18 cellular contexts compared by ENCODE assay signal in genomic region chr10:110103921-110104461, GRCh38.
A peak's percentile ranks its signal among the peaks of the same experiment; 100 is the strongest.
DNase-seq lines count a peak whose midpoint lies in the region; ATAC-seq and TF ChIP-seq lines count a peak whose summit lies in the region.
"Had no signal": no experiment of that assay in that cellular context is flagged by ENCODE, and none has a peak within 500 bp of the region (broad histone marks: within the 10 kb centered on the region; RNA-seq: fewer than 3 reads in every experiment).

No MANE protein-coding gene starts in this region.

- no peak overlapping the region for H2BK5ac ChIP-seq in IMR-90 (ENCODE audit: low read depth, low read length, poor library complexity, severe bottlenecking)

- H4K20me1 ChIP-seq in IMR-90 (ENCODE audit: insufficient read depth, low read length) (no peaks in the 10 kb centered on the region; the same call in 1 of the 2 replicates), hepatocyte (ENCODE audit: insufficient read depth, poor library complexity, severe bottlenecking) (peaks cover 6% of the 10 kb centered on the region), neural progenitor cell (ENCODE audit: low read depth) (peaks cover 10% of the 10 kb centered on the region)

- no peaks in the 10 kb centered on the region for H3K9me3 Mint-ChIP-seq in CD8-positive, alpha-beta memory T cell
- no peaks in the 10 kb centered on the region for H3K9me3 Mint-ChIP-seq in central memory CD8-positive, alpha-beta T cell
- H3K9me3 Mint-ChIP-seq in natural killer cell (no peaks in the 10 kb centered on the region), neural progenitor cell (no peaks in the 10 kb centered on the region)

- H3K4me3 Mint-ChIP-seq in CD8-positive, alpha-beta memory T cell: no peak overlapping the region
- H3K4me3 Mint-ChIP-seq in central memory CD8-positive, alpha-beta T cell: no peak overlapping the region
- H3K4me3 Mint-ChIP-seq in natural killer cell (no peak overlapping the region), neural progenitor cell (no peak overlapping the region)

- H2AK5ac ChIP-seq in IMR-90 (ENCODE audit: low read depth, low read length): no peak overlapping the region

- H4K5ac ChIP-seq in IMR-90 (ENCODE audit: low read depth, low read length): no peak overlapping the region

- H3K36me3 ChIP-seq in CD8-positive, alpha-beta memory T cell (ENCODE audit: insufficient read depth, low read length): peaks cover 3% of the 10 kb centered on the region
- peaks cover 11% of the 10 kb centered on the region; the same call in 1 of the 2 replicates for H3K36me3 ChIP-seq in IMR-90 (ENCODE audit: control insufficient read depth, insufficient read depth, low read length)
- no peaks in the 10 kb centered on the region for H3K36me3 ChIP-seq in hepatocyte (replicated peaks; ENCODE audit: insufficient read depth, low read depth)
- no peaks in the 10 kb centered on the region for H3K36me3 ChIP-seq in neural progenitor cell

- H4K91ac ChIP-seq in IMR-90 (ENCODE audit: insufficient read depth, low read depth, low read length): no peak overlapping the region

- H3K36me3 Mint-ChIP-seq in CD8-positive, alpha-beta memory T cell: peaks cover 0 to 67% (median 19%) of the 10 kb centered on the region in 3 donors
- H3K36me3 Mint-ChIP-seq in central memory CD8-positive, alpha-beta T cell (ENCODE audit: insufficient read depth): peaks cover 18% of the 10 kb centered on the region
- H3K36me3 Mint-ChIP-seq in natural killer cell (no peaks in the 10 kb centered on the region), neural progenitor cell (peaks cover 27% of the 10 kb centered on the region)

- intact Hi-C loops in IMR-90 (cut with micrococcal nuclease) (no loop called here), natural killer cell (cut with micrococcal nuclease) (loop anchor here (10.0 kb wide), 1 partner anchor 219 kb away; no protein-coding TSS in a partner anchor)

- no peak overlapping the region for H2AK9ac ChIP-seq in IMR-90 (replicated peaks; ENCODE audit: low read depth, low read length, poor library complexity)

- in situ Hi-C loops in IMR-90 (cut with MboI; ENCODE audit: low sequenced_read_pairs): no loop called here

- H3K9ac ChIP-seq in IMR-90 (ENCODE audit: low read depth, low read length) (no peak overlapping the region), neural progenitor cell (no peak overlapping the region)

- H4K8ac ChIP-seq in IMR-90 (ENCODE audit: low read depth in 2 of 2, low read length in 2 of 2): no peak overlapping the region

- no peak overlapping the region for H2BK15ac ChIP-seq in IMR-90 (ENCODE audit: low read depth, low read length)

- peak overlapping the region in 7 of 8 donors; percentile 3 to 94 (median 68) for H3K27ac Mint-ChIP-seq in CD8-positive, alpha-beta memory T cell
- H3K27ac Mint-ChIP-seq in central memory CD8-positive, alpha-beta T cell (ENCODE audit: low read depth): peak overlapping the region; percentile 29
- peak overlapping the region; percentile 18 to 41 for H3K27ac Mint-ChIP-seq in natural killer cell
- no peak overlapping the region for H3K27ac Mint-ChIP-seq in neural progenitor cell

- TF ChIP-seq CTCF in IMR-90 (conservative IDR thresholded peaks at IDR 0.05; ENCODE audit: low read depth, low read length) (no peak), natural killer cell (IDR thresholded peaks at IDR 0.05) (no peak), hepatocyte (IDR thresholded peaks at IDR 0.05; ENCODE audit: poor library complexity) (no peak), neural progenitor cell (IDR thresholded peaks at IDR 0.05) (no peak)

- H3K27me3 ChIP-seq in CD8-positive, alpha-beta memory T cell (ENCODE audit: insufficient read depth, low read length, poor library complexity, severe bottlenecking): no peaks in the 10 kb centered on the region
- H3K27me3 ChIP-seq in IMR-90 (ENCODE audit: control insufficient read depth, insufficient read depth, low read length) (no peaks in the 10 kb centered on the region), hepatocyte (no peaks in the 10 kb centered on the region), neural progenitor cell (no peaks in the 10 kb centered on the region)
- H3K27me3 ChIP-seq: ascending aorta, sigmoid colon, SJCRH30 had no signal

- H3K18ac ChIP-seq in IMR-90 (ENCODE audit: low read depth, low read length): no peak overlapping the region

- ATAC-seq in IMR-90 (ENCODE audit: low read depth) (no peak), natural killer cell (no peak), HG03439 (IDR thresholded peaks at IDR 0.05; ENCODE audit: unreplicated experiment) (no peak)
- ATAC-seq in central memory CD8-positive, alpha-beta T cell (replicated peaks; ENCODE audit: extremely low read depth, poor library complexity, severe bottlenecking): no peak
- ATAC-seq: mucosa of descending colon had no signal

- H3K79me1 ChIP-seq in IMR-90 (ENCODE audit: low read depth in 1 of 2, low read length in 2 of 2): peaks cover 10 to 34% of the 10 kb centered on the region in 2 experiments

- POLR2A ChIA-PET in CD8-positive, alpha-beta memory T cell (lab: Charles Lee): interaction anchor here (0.8 kb wide), 1 partner anchor 27 kb away, joined by 3 read pairs; no protein-coding TSS in a partner anchor
- POLR2A ChIA-PET in IMR-90 (lab: Charles Lee; ENCODE audit: unreplicated experiment): no interaction called here

- H3K4ac ChIP-seq in IMR-90 (ENCODE audit: low read depth, low read length): no peak overlapping the region

- H3K14ac ChIP-seq in IMR-90 (replicated peaks; ENCODE audit: low read depth, low read length): no peak overlapping the region

- H2AFZ ChIP-seq in IMR-90 (replicated peaks; ENCODE audit: low read length, poor library complexity) (no peak overlapping the region), hepatocyte (no peak overlapping the region), neural progenitor cell (replicated peaks) (no peak overlapping the region)

- H2BK120ac ChIP-seq in IMR-90 (ENCODE audit: low read depth, low read length): no peak overlapping the region

- peaks cover 11% of the 10 kb centered on the region for H3K4me1 ChIP-seq in CD8-positive, alpha-beta memory T cell (ENCODE audit: insufficient read depth, low read length)
- H3K4me1 ChIP-seq in IMR-90 (ENCODE audit: control insufficient read depth, insufficient read depth, low read length): no peaks in the 10 kb centered on the region
- no peaks in the 10 kb centered on the region for H3K4me1 ChIP-seq in hepatocyte (ENCODE audit: insufficient read depth)
- H3K4me1 ChIP-seq in neural progenitor cell: peaks cover 11% of the 10 kb centered on the region
- H3K4me1 ChIP-seq: sigmoid colon, SJCRH30 had no signal

- TF ChIP-seq POLR2A in IMR-90 (IDR thresholded peaks at IDR 0.05; ENCODE audit: low read depth, low read length): no peak

- H3K4me3 ChIP-seq in CD8-positive, alpha-beta memory T cell (ENCODE audit: low read length): no peak overlapping the region
- no peak overlapping the region for H3K4me3 ChIP-seq in IMR-90 (ENCODE audit: insufficient read depth, low read depth, low read length)
- H3K4me3 ChIP-seq in hepatocyte: no peak overlapping the region
- H3K4me3 ChIP-seq in neural progenitor cell: no peak overlapping the region
- H3K4me3 ChIP-seq: ascending aorta, mucosa of descending colon, sigmoid colon, SJCRH30 had no signal

- dilution Hi-C loops in IMR-90 (cut with HindIII; ENCODE audit: low sequenced_read_pairs, unreplicated experiment): no loop called here

- no peak overlapping the region for H3K23ac ChIP-seq in IMR-90 (ENCODE audit: low read depth, low read length)

- H3K4me2 ChIP-seq in IMR-90 (ENCODE audit: low read depth, low read length): no peak overlapping the region
- H3K4me2 ChIP-seq in hepatocyte: no peak overlapping the region
- no peak overlapping the region for H3K4me2 ChIP-seq in neural progenitor cell

- H3K9me3 ChIP-seq in CD8-positive, alpha-beta memory T cell (ENCODE audit: low read length): no peaks in the 10 kb centered on the region
- H3K9me3 ChIP-seq in IMR-90 (ENCODE audit: control insufficient read depth, insufficient read depth, low read length) (no peaks in the 10 kb centered on the region), hepatocyte (ENCODE audit: low read depth) (no peaks in the 10 kb centered on the region), neural progenitor cell (ENCODE audit: low read depth) (no peaks in the 10 kb centered on the region)
- H3K9me3 ChIP-seq: ascending aorta, mucosa of descending colon, sigmoid colon, SJCRH30 had no signal

- H3F3A ChIP-seq in neural progenitor cell (ENCODE audit: low read depth): peaks cover 3% of the 10 kb centered on the region

- H3K27me3 Mint-ChIP-seq in CD8-positive, alpha-beta memory T cell: no peaks in the 10 kb centered on the region
- no peaks in the 10 kb centered on the region for H3K27me3 Mint-ChIP-seq in central memory CD8-positive, alpha-beta T cell
- H3K27me3 Mint-ChIP-seq in natural killer cell (ENCODE audit: low read depth in 2 of 2): no peaks in the 10 kb centered on the region
- H3K27me3 Mint-ChIP-seq in neural progenitor cell (ENCODE audit: insufficient read depth, low read depth): no peaks in the 10 kb centered on the region

- CTCF ChIA-PET in CD8-positive, alpha-beta memory T cell (lab: Charles Lee): interaction anchor here (1.2 to 2.0 kb wide), 3 partner anchors 27 to 220 kb away, joined by 3 to 7 read pairs (median 3); partner anchors contain the start of gene ADD3
- CTCF ChIA-PET in IMR-90 (lab: Yijun Ruan, JAX): no interaction called here

- TF ChIP-seq RAD21 in IMR-90 (IDR thresholded peaks at IDR 0.05; ENCODE audit: low read length): no peak

- no peak overlapping the region for H3K27ac ChIP-seq in CD8-positive, alpha-beta memory T cell (ENCODE audit: low read depth, low read length)
- H3K27ac ChIP-seq in IMR-90 (ENCODE audit: insufficient read depth, low read length): no peak overlapping the region
- no peak overlapping the region for H3K27ac ChIP-seq in hepatocyte
- no peak overlapping the region for H3K27ac ChIP-seq in neural progenitor cell
- H3K27ac ChIP-seq: ascending aorta, sigmoid colon, SJCRH30 had no signal

- BruUV-seq in IMR-90 (replicated peaks; lab: Mats Ljungman, UMichigan): no TSS peak

- no peak overlapping the region for H2BK20ac ChIP-seq in IMR-90 (ENCODE audit: low read depth, low read length)

- H3K79me2 ChIP-seq in hepatocyte (peaks cover 65% of the 10 kb centered on the region), neural progenitor cell (ENCODE audit: low read depth) (peaks cover 12% of the 10 kb centered on the region)

- peaks cover 38 to 72% (median 67%) of the 10 kb centered on the region in 3 donors for H3K4me1 Mint-ChIP-seq in CD8-positive, alpha-beta memory T cell
- H3K4me1 Mint-ChIP-seq in central memory CD8-positive, alpha-beta T cell: peaks cover 17% of the 10 kb centered on the region
- H3K4me1 Mint-ChIP-seq in natural killer cell (peaks cover 29 to 57% of the 10 kb centered on the region in 2 donors), neural progenitor cell (peaks cover 2% of the 10 kb centered on the region)

- no peaks in the 10 kb centered on the region for H3K9me2 ChIP-seq in hepatocyte (replicated peaks; ENCODE audit: insufficient read depth)

- no peak overlapping the region for H3K56ac ChIP-seq in IMR-90 (ENCODE audit: extremely low read depth, insufficient read depth, low read length)

- no peak for DNase-seq in CD8-positive, alpha-beta memory T cell
- DNase-seq in IMR-90: no peak
- no peak for DNase-seq in central memory CD8-positive, alpha-beta T cell (ENCODE audit: low spot score in 2 of 2)
- no peak for DNase-seq in natural killer cell
- DNase-seq in hepatocyte (ENCODE audit: low spot score): no peak
- no peak for DNase-seq in neural progenitor cell (ENCODE audit: low spot score)
- DNase-seq: activated CD4-positive, alpha-beta T cell treated with anti-CD3 and anti-CD28 coated beads for 1 hour; activated T-cell treated with anti-CD3 and anti-CD28 coated beads, Interleukin-2, amount 50 U/mL, for 1 hour; DND-41; mucosa of descending colon; NCI-H1048; NCI-H526 treated with DMSO at 0.1 percent for 48 hours; sigmoid colon; SJCRH30; stimulated activated CD4-positive, alpha-beta T cell treated with anti-CD3 and anti-CD28 coated beads, Interleukin-4, amount 100 ng/mL, for 1 hour; stimulated activated CD8-positive, alpha-beta memory T cell treated with anti-CD3 and anti-CD28 coated beads, Interleukin-4, amount 100 ng/mL, for 48 hours had no signal

- peaks cover 2% of the 10 kb centered on the region; the same call in 1 of the 2 replicates for H3K9me1 ChIP-seq in IMR-90 (ENCODE audit: insufficient read depth, low read length)
